Comparison of ENCODE assay signal across 20 cellular contexts in the genomic region with DNA sequence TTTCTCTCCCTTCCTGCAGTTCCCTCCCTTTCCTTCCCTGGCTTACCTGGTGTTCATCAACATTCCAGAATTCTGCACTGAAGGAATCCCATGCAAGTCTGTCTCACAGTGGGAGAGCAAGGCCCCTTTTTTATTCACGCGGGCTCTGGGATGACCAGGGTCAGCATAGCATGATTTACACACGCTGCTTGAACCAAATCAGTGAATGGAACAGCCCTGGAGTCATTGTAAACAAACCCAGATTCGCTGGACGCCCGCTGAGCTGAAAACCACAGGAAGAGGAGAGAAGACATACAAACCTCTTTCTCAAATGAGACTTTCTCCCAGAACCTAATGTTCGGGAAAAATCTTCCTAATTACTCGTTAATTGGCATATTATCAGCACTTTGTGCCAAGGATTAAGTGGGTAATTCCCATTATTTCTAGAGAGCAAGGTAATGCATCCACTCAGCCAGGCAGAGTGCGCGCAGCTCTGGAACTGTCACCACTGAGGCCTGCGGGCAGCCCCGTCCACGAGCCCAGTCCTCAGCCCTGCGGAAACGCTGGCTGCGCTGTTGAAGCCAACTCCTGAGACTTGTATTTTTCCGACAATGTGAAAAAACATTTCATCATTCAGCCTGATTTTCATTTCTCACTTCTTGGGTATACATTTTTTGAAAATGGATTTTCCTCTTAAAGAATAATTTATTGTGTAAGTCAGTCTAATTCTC.
DNase-seq lines count a peak whose midpoint lies in the region; ATAC-seq, FAIRE-seq and TF ChIP-seq lines count a peak whose summit lies in the region.
"Had no signal": no experiment of that assay in that cellular context is flagged by ENCODE, and none has a peak within 500 bp of the region (broad histone marks: within the 10 kb centered on the region; RNA-seq: fewer than 3 reads in every experiment).

No MANE protein-coding gene starts in this region.

- peak overlapping the region; percentile 42 to 70 (median 67) for H3K27ac Mint-ChIP-seq in nephron
- H3K27ac Mint-ChIP-seq: activated naive CD8-positive, alpha-beta T cell treated with anti-CD3 and anti-CD28 coated beads for 36 hours; dendritic cell treated with granulocyte-macrophage colony-stimulating factor and Interleukin-4, amounts not matched to agents 40 ng/mL and 50 ng/mL, for 4 days; naive thymus-derived CD4-positive, alpha-beta T cell; stimulated activated naive B cell treated with anti-CD40 and anti-IgM and Interleukin-4, amounts not matched to agents 10 μg/mL and 1 μg/mL and 100 μg/mL, for 72 hours had no signal

- H2BK120ac ChIP-seq in H1 (replicated peaks; ENCODE audit: low read depth, low read length): no peak overlapping the region

- no peaks in the 10 kb centered on the region for H3K36me3 Mint-ChIP-seq in nephron (ENCODE audit: low read depth)
- H3K36me3 Mint-ChIP-seq: activated naive CD8-positive, alpha-beta T cell treated with anti-CD3 and anti-CD28 coated beads for 36 hours had no signal

- no peaks in the 10 kb centered on the region for H4K20me1 ChIP-seq in GM23248 (ENCODE audit: insufficient read depth)
- no peaks in the 10 kb centered on the region for H4K20me1 ChIP-seq in H1 (replicated peaks in 1 of 2; ENCODE audit: control insufficient read depth in 1 of 2, insufficient read depth in 2 of 2, low read length in 2 of 2)

- WGBS in GM23248 (ENCODE audit: low coverage in 1 of 2, low lambda C conversion rate in 2 of 2, missing lambda C conversion rate in 2 of 2), 2 experiments: 93 to 95% methylated on average over 17 of the region's 17 CpGs
- 24% methylated on average over 17 of the region's 17 CpGs; no CpG with 5 or more reads in 1 of the 2 experiments for WGBS in H1 (ENCODE audit: extremely low coverage in 1 of 2, insufficient coverage in 1 of 2, insufficient read length in 1 of 2, insufficient replicate concordance in 2 of 2, low coverage in 1 of 2, low lambda C conversion rate in 2 of 2, missing lambda C conversion rate in 1 of 2), 2 experiments

- H3K4ac ChIP-seq in H1 (replicated peaks; ENCODE audit: insufficient read length, low read depth, low read length): no peak overlapping the region

- H3K4me2 ChIP-seq in GM23248 (ENCODE audit: unreplicated experiment) (peak overlapping the region; percentile 3), H1 (ENCODE audit: insufficient read depth in 1 of 2, low read depth in 2 of 2, low read length in 2 of 2) (peak overlapping the region in 1 of 2 experiments; percentile 51; a peak in 1 of 4 replicates)

- ATAC-seq in GM18907 (IDR thresholded peaks at IDR 0.05; ENCODE audit: unreplicated experiment) (no peak), HG02642 (IDR thresholded peaks at IDR 0.05; ENCODE audit: poor library complexity, unreplicated experiment) (no peak), GM21786 (IDR thresholded peaks at IDR 0.05; ENCODE audit: unreplicated experiment) (no peak)
- ATAC-seq: naive thymus-derived CD4-positive, alpha-beta T cell; sciatic nerve; stimulated activated naive B cell treated with anti-CD40 and anti-IgM and Interleukin-4, amounts not matched to agents 10 μg/mL and 1 μg/mL and 100 μg/mL, for 72 hours had no signal

- POLR2A ChIA-PET in H1 (lab: Charles Lee; ENCODE audit: partially characterized antibody): interaction anchor here (1.2 to 1.7 kb wide), 2 partner anchors 10 to 34 kb away, joined by 3 to 6 read pairs; no protein-coding TSS in a partner anchor

- no peak for DNase-seq in GM23248
- DNase-seq in NCI-H69 (lab: John Stamatoyannopoulos, UW): peak; percentile 86
- DNase-seq in H1 (ENCODE audit: low read depth in 1 of 2, low spot score in 2 of 2): peak; percentile 17 to 59
- DNase-seq in T-helper 2 cell: no peak
- DNase-seq: activated CD8-positive, alpha-beta memory T cell treated with anti-CD3 and anti-CD28 coated beads, Interleukin-2, amount 50 U/mL, for 4 hours; activated naive CD8-positive, alpha-beta T cell treated with anti-CD3 and anti-CD28 coated beads for 36 hours; BE2C; DMS79 treated with DMSO at 0.1 percent for 48 hours; KG1; kidney; naive thymus-derived CD4-positive, alpha-beta T cell; stimulated activated CD4-positive, alpha-beta T cell treated with anti-CD3 and anti-CD28 coated beads, Interleukin-4, amount 100 ng/mL, for 4 hours; stimulated activated naive B cell treated with anti-CD40 and anti-IgM and Interleukin-4, amounts not matched to agents 10 μg/mL and 1 μg/mL and 100 μg/mL, for 72 hours; SW 1271 had no signal

- no peak overlapping the region for H3K4me3 Mint-ChIP-seq in nephron
- H3K4me3 Mint-ChIP-seq: activated naive CD8-positive, alpha-beta T cell treated with anti-CD3 and anti-CD28 coated beads for 36 hours; dendritic cell treated with granulocyte-macrophage colony-stimulating factor and Interleukin-4, amounts not matched to agents 40 ng/mL and 50 ng/mL, for 4 days; naive thymus-derived CD4-positive, alpha-beta T cell; stimulated activated naive B cell treated with anti-CD40 and anti-IgM and Interleukin-4, amounts not matched to agents 10 μg/mL and 1 μg/mL and 100 μg/mL, for 72 hours had no signal

- H2BK15ac ChIP-seq in H1 (ENCODE audit: low read length): no peak overlapping the region

- H4K91ac ChIP-seq in H1 (replicated peaks; ENCODE audit: insufficient read length, low read length): no peak overlapping the region

- H4K5ac ChIP-seq in H1 (ENCODE audit: insufficient read length, low read depth, low read length): no peak overlapping the region

- TF ChIP-seq RAD21 in H1 (IDR thresholded peaks at IDR 0.05 in 1 of 2, conservative IDR thresholded peaks at IDR 0.05 in 1 of 2; ENCODE audit: low read depth in 2 of 2, low read length in 2 of 2): no peak

- peaks cover 28% of the 10 kb centered on the region for H3K4me1 ChIP-seq in GM23248 (ENCODE audit: insufficient read depth)
- H3K4me1 ChIP-seq in H1 (replicated peaks in 1 of 4; ENCODE audit: control insufficient read depth in 3 of 4, insufficient read depth in 4 of 4, low read length in 3 of 4): peaks cover 4 to 13% (median 7%) of the 10 kb centered on the region in 4 experiments
- H3K4me1 ChIP-seq: BE2C had no signal

- TF ChIP-seq EP300 in H1 (IDR thresholded peaks at IDR 0.05; ENCODE audit: borderline replicate concordance in 1 of 2, low read depth in 2 of 2, low read length in 2 of 2): peak in 1 of 2 experiments; percentile 73; a peak in 1 of 3 replicates

- no peaks in the 10 kb centered on the region for H3K23me2 ChIP-seq in H1 (ENCODE audit: low read depth, low read length)

- H3K27me3 ChIP-seq in GM23248 (replicated peaks; ENCODE audit: insufficient read depth) (no peaks in the 10 kb centered on the region), H1 (replicated peaks in 1 of 4; ENCODE audit: control insufficient read depth in 3 of 4, extremely low read depth in 1 of 4, insufficient read depth in 3 of 4, low read length in 3 of 4) (peaks cover 0 to 3% (median 1%) of the 10 kb centered on the region in 4 experiments; a peak in 2 of 7 replicates)
- H3K27me3 ChIP-seq: BE2C had no signal

- H3K18ac ChIP-seq in H1 (ENCODE audit: extremely low read depth, low read length): no peak overlapping the region; the same call in 1 of the 2 replicates

- H3K9me3 ChIP-seq in GM23248 (ENCODE audit: low read depth) (no peaks in the 10 kb centered on the region), H1 (ENCODE audit: insufficient read depth in 2 of 2, low read depth in 1 of 2, low read length in 1 of 2) (no peaks in the 10 kb centered on the region)
- H3K9me3 ChIP-seq: BE2C had no signal

- no peaks in the 10 kb centered on the region for H3K9me3 Mint-ChIP-seq in nephron

- H2BK20ac ChIP-seq in H1 (ENCODE audit: low read length): no peak overlapping the region

- H3K27ac ChIP-seq in GM23248 (no peak overlapping the region), H1 (ENCODE audit: low read depth, low read length) (no peak overlapping the region)

- no peaks in the 10 kb centered on the region for H3K9me2 ChIP-seq in GM23248 (ENCODE audit: insufficient read depth)

- peak; percentile 39 for FAIRE-seq in H1 (lab: Jason Lieb, UNC)
- FAIRE-seq: kidney had no signal

- peaks cover 18% of the 10 kb centered on the region; the same call in 1 of the 2 replicates for H3F3A ChIP-seq in GM23248 (ENCODE audit: insufficient read depth)

- no peaks in the 10 kb centered on the region for H3K79me1 ChIP-seq in H1 (ENCODE audit: low read depth, low read length)

- H3K4me3 ChIP-seq in GM23248: no peak overlapping the region
- peak overlapping the region in 1 of 4 experiments; percentile 9; a peak in 1 of 8 replicates for H3K4me3 ChIP-seq in H1 (ENCODE audit: extremely low read depth in 1 of 4, insufficient read depth in 2 of 4, low read depth in 3 of 4, low read length in 4 of 4)

- peaks cover 10% of the 10 kb centered on the region for H3K4me1 Mint-ChIP-seq in nephron
- H3K4me1 Mint-ChIP-seq: activated naive CD8-positive, alpha-beta T cell treated with anti-CD3 and anti-CD28 coated beads for 36 hours; naive thymus-derived CD4-positive, alpha-beta T cell; stimulated activated naive B cell treated with anti-CD40 and anti-IgM and Interleukin-4, amounts not matched to agents 10 μg/mL and 1 μg/mL and 100 μg/mL, for 72 hours had no signal

- no peak overlapping the region for H3K9ac ChIP-seq in GM23248
- H3K9ac ChIP-seq in H1 (replicated peaks in 1 of 4; ENCODE audit: extremely low read depth in 1 of 4, low read depth in 3 of 4, low read length in 3 of 4): no peak overlapping the region

- no peak overlapping the region for H3K23ac ChIP-seq in H1 (ENCODE audit: insufficient read length)

- no peak overlapping the region for H2BK5ac ChIP-seq in H1 (ENCODE audit: low read depth, low read length)

- H4K8ac ChIP-seq in H1 (ENCODE audit: extremely low read depth, insufficient read depth, low read length): no peak overlapping the region

- H3K36me3 ChIP-seq in GM23248 (ENCODE audit: low read depth): no peaks in the 10 kb centered on the region
- H3K36me3 ChIP-seq in H1 (ENCODE audit: control insufficient read depth in 2 of 4, insufficient read depth in 4 of 4, low read length in 3 of 4): no peaks in the 10 kb centered on the region
- H3K36me3 ChIP-seq: BE2C had no signal

- in situ Hi-C loops in GM23248 (cut with MboI): no loop called here

- no peak overlapping the region for H3K56ac ChIP-seq in H1 (replicated peaks; ENCODE audit: insufficient read length, low read depth, low read length)

- no peak overlapping the region for H2BK12ac ChIP-seq in H1 (ENCODE audit: low read depth, low read length)

- no peak overlapping the region for H2AK5ac ChIP-seq in H1 (ENCODE audit: low read depth, low read length)

- no peak for TF ChIP-seq POLR2A in H1 (IDR thresholded peaks at IDR 0.05; ENCODE audit: control extremely low read depth in 1 of 2, low read depth in 2 of 2, low read length in 2 of 2)

- H3K79me2 ChIP-seq in GM23248 (ENCODE audit: insufficient read depth): no peaks in the 10 kb centered on the region
- H3K79me2 ChIP-seq in H1 (ENCODE audit: control insufficient read depth in 1 of 2, insufficient read depth in 2 of 2, low read length in 2 of 2): no peaks in the 10 kb centered on the region

- H3K14ac ChIP-seq in H1 (ENCODE audit: insufficient read length): no peak overlapping the region

- H2AFZ ChIP-seq in GM23248 (no peak overlapping the region), H1 (ENCODE audit: low read length) (no peak overlapping the region)

- CTCF ChIA-PET in H1 (lab: Charles Lee; ENCODE audit: partially characterized antibody): interaction anchor here (0.7 to 1.5 kb wide), 5 partner anchors 24 to 91 kb away, joined by 3 to 5 read pairs (median 3); no protein-coding TSS in a partner anchor

- TF ChIP-seq CTCF in H1 (IDR thresholded peaks at IDR 0.05; ENCODE audit: control extremely low read depth in 1 of 3, insufficient read depth in 1 of 3, low read depth in 1 of 3, low read length in 3 of 3) (no peak), nephron (IDR thresholded peaks at IDR 0.05; ENCODE audit: unreplicated experiment in 3 of 3) (no peak)

- H3K27me3 Mint-ChIP-seq in nephron (ENCODE audit: low read depth): peaks cover 16% of the 10 kb centered on the region
- H3K27me3 Mint-ChIP-seq: activated naive CD8-positive, alpha-beta T cell treated with anti-CD3 and anti-CD28 coated beads for 36 hours; stimulated activated naive B cell treated with anti-CD40 and anti-IgM and Interleukin-4, amounts not matched to agents 10 μg/mL and 1 μg/mL and 100 μg/mL, for 72 hours had no signal

Comparison
In these comparisons a context has a peak if more than half of its experiments do, and no peak if none do; other contexts are left out.
1. DNase-seq: peak in NCI-H69 (single experiment) and H1 (2 of 2); none in GM23248 (single experiment) and T-helper 2 cell (0 of 5).